In genomic region chr3:66233033-66233432, GRCh38 we compare ENCODE assay signal across 29 cellular contexts.
"Had no signal": no experiment of that assay in that cellular context is flagged by ENCODE, and none has a peak within 500 bp of the region (broad histone marks: within the 10 kb centered on the region; RNA-seq: fewer than 3 reads in every experiment).

No MANE protein-coding gene starts in this region.

- H3K27ac ChIP-seq: ascending aorta, breast epithelium, cardiac muscle cell, coronary artery, dorsolateral prefrontal cortex, esophagus muscularis mucosa, foreskin keratinocyte, gastrocnemius medialis, heart left ventricle, WERI-Rb-1 had no signal

- H3K9me3 ChIP-seq: ascending aorta, breast epithelium, esophagus muscularis mucosa, gastrocnemius medialis, heart left ventricle had no signal

- H3K36me3 ChIP-seq: breast epithelium, cardiac muscle cell, esophagus muscularis mucosa, gastrocnemius medialis, WERI-Rb-1 had no signal

- H3K4me3 ChIP-seq: ascending aorta, breast epithelium, cardiac muscle cell, coronary artery, dorsolateral prefrontal cortex, esophagus muscularis mucosa, gastrocnemius medialis, heart left ventricle had no signal

- ATAC-seq: activated CD4-positive, CD25-positive, alpha-beta regulatory T cell treated with anti-CD3 and anti-CD28 coated beads, Interleukin-2, amount 50 U/mL, for 24 hours; activated CD8-positive, alpha-beta T cell treated with anti-CD3 and anti-CD28 coated beads for 36 hours; activated naive CD4-positive, alpha-beta T cell treated with anti-CD3 and anti-CD28 coated beads, Interleukin-2, amount 50 U/mL, for 72 hours; foreskin keratinocyte; gastrocnemius medialis; heart left ventricle had no signal

- DNase-seq: activated B cell treated with CpG ODN at 0.5 μM for 24 hours; activated CD4-positive, alpha-beta T cell treated with anti-CD3 and anti-CD28 coated beads for 48 hours; activated CD4-positive, alpha-beta T cell treated with anti-CD3 and anti-CD28 coated beads, Interleukin-2, amount 50 U/mL, for 1 hour; activated CD4-positive, alpha-beta T cell treated with anti-CD3 and anti-CD28 coated beads, Interleukin-2, amount 50 U/mL, for 48 hours; activated CD8-positive, alpha-beta memory T cell treated with anti-CD3 and anti-CD28 coated beads for 24 hours; activated CD8-positive, alpha-beta T cell treated with anti-CD3 and anti-CD28 coated beads for 36 hours; activated gamma-delta T cell; activated naive CD4-positive, alpha-beta T cell; activated naive CD4-positive, alpha-beta T cell treated with anti-CD3 and anti-CD28 coated beads, Interleukin-2, amount 10 ng/mL, durations not matched to agents 7 days and 5 days; activated naive CD8-positive, alpha-beta T cell treated with anti-CD3 and anti-CD28 coated beads, Interleukin-2, amount 10 ng/mL, durations not matched to agents 7 days and 5 days; activated T-cell treated with anti-CD3 and anti-CD28 coated beads, Interleukin-2, amount 50 U/mL, for 48 hours; central memory CD4-positive, alpha-beta T cell; cerebellar nuclear complex; dorsolateral prefrontal cortex; effector memory CD4-positive, alpha-beta T cell; erythroblast; foreskin keratinocyte; gastrocnemius medialis; glutamatergic neuron; heart left ventricle; T1000; WERI-Rb-1 had no signal

- H3K4me1 ChIP-seq: ascending aorta, breast epithelium, esophagus muscularis mucosa, foreskin keratinocyte had no signal

- H3K27me3 ChIP-seq: ascending aorta, breast epithelium, cardiac muscle cell, dorsolateral prefrontal cortex, esophagus muscularis mucosa, foreskin keratinocyte, gastrocnemius medialis, heart left ventricle had no signal
